8 cellular contexts compared by ENCODE assay signal in the genomic region with DNA sequence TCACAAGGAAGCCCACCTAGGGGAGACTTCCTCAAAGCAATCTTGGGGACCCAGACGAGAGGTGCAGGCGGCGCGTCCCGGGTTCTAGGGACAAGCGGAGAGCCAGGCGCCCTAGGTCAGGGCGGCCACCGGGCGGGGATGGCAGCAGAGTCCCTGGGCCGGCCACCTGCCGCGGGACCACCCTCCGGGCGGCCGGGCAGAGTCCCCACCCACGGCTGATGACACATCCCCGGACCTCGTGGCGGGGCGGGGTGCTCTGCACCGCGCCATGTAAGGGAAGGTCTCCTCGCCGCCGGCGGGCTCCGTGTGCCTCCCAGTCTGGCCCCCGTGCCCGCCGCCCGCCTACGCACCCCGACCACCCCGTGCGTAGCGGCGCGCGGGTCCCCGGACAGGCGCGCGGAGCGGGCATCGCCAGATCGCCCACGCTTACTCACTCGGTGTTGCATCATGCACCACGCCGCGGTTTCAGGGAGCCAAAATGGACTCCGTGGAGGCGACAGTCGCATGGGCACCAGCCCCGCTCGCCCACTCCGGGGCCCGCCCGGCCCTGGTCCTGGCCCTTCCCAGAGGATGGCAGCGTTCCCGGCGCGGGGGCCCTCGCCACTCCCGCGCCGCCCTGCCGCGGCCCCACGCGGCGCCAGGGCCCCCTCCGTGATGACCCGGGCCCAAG. TPM values are rescaled to one million over a fixed set of nuclear protein-coding genes. Genes with fewer than 3 reads are reported as not detected.
A peak's percentile ranks its signal among the peaks of the same experiment; 100 is the strongest.
DNase-seq lines count a peak whose midpoint lies in the region; ATAC-seq lines count a peak whose summit lies in the region.

No MANE protein-coding gene starts in this region.

- H3K9me3 Mint-ChIP-seq in effector memory CD8-positive, alpha-beta T cell: no peaks in the 10 kb centered on the region

- DNase-seq in NCI-H146 (lab: John Stamatoyannopoulos, UW): peak; percentile 60
- no peak for DNase-seq in NCI-H146 treated with DMSO at 0.1 percent for 48 hours (lab: John Stamatoyannopoulos, UW; ENCODE audit: unreplicated experiment)
- DNase-seq in NCI-H2107 (lab: John Stamatoyannopoulos, UW): peak; percentile 58
- peak; percentile 52 to 58 for DNase-seq in activated CD8-positive, alpha-beta memory T cell treated with anti-CD3 and anti-CD28 coated beads for 4 hours (ENCODE audit: low read depth in 2 of 2)
- peak; percentile 51 to 58 (median 53) for DNase-seq in effector memory CD8-positive, alpha-beta T cell
- DNase-seq in stimulated activated CD8-positive, alpha-beta memory T cell treated with anti-CD3 and anti-CD28 coated beads, Interleukin-4, amount 100 ng/mL, for 24 hours (ENCODE audit: low read depth): peak; percentile 54

- H3K4me1 Mint-ChIP-seq in effector memory CD8-positive, alpha-beta T cell (ENCODE audit: low read depth in 2 of 2): peaks cover 32 to 33% of the 10 kb centered on the region in 2 donors

- H3K9me3 ChIP-seq in mononuclear cell (ENCODE audit: low read depth, low read length): no peaks in the 10 kb centered on the region

- H3K27me3 ChIP-seq in mononuclear cell (ENCODE audit: insufficient read depth, low read length): no peaks in the 10 kb centered on the region

- H3K27me3 Mint-ChIP-seq in effector memory CD8-positive, alpha-beta T cell: no peaks in the 10 kb centered on the region

- H3K4me1 ChIP-seq in mononuclear cell (ENCODE audit: insufficient read depth, low read length): peaks cover 17% of the 10 kb centered on the region

- H3K36me3 Mint-ChIP-seq in effector memory CD8-positive, alpha-beta T cell (ENCODE audit: insufficient read depth): peaks cover 16% of the 10 kb centered on the region

- peak overlapping the region; percentile 81 to 88 for H3K4me3 Mint-ChIP-seq in effector memory CD8-positive, alpha-beta T cell

- peak; percentile 44 for ATAC-seq in HG02588 (IDR thresholded peaks at IDR 0.05; ENCODE audit: unreplicated experiment)
- peak; percentile 46 for ATAC-seq in effector memory CD8-positive, alpha-beta T cell (replicated peaks)

- H3K4me3 ChIP-seq in mononuclear cell (ENCODE audit: low read length): peak overlapping the region; percentile 76

- peak overlapping the region; percentile 80 to 91 for H3K27ac Mint-ChIP-seq in effector memory CD8-positive, alpha-beta T cell

RNA-seq across cellular contexts. Expression of a gene that starts 0.6 kb away (rescaled TPM):
- total RNA-seq in mononuclear cell: 4.9 TPM
